Comparison of ENCODE assay signal across 8 cellular contexts in the genomic region with DNA sequence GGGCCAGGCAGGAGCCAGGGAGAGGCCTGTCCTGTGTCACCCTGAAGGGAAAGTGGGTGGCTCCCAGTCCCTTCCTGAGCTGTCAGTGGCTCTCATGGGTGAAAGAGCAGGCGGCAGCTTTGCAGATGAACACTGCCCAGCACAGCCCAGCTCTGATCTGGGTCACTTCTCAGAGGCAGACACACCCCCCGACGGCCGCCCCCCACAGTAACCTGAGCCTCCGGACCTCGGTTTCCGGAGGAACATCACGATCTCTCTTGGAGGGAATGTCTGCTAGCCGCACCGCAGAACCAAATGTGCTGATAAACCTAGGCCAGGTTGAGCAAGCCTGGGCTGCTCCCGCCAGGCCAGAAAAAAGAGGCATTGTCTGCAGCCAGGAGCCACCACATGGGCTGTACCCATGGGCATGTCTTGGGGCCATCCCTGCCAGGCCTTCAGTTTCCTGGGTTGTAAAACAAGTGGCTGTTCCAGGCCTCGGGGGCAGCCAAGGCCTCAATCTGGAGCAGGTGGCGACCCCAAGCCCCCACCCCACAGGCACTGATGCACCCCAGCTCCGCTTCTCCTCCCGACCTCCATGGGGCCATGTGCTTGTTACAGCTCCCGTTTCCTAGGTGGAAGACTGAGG. TPM values are rescaled to one million over a fixed set of nuclear protein-coding genes. Genes with fewer than 3 reads are reported as not detected.
DNase-seq lines count a peak whose midpoint lies in the region; ATAC-seq and TF ChIP-seq lines count a peak whose summit lies in the region.

No MANE protein-coding gene starts in this region.

- no peak overlapping the region for H2AFZ ChIP-seq in hepatocyte

- POLR2A ChIA-PET in HEK293 (lab: Yijun Ruan, JAX) = interaction anchor here (0.7 kb wide), 1 partner anchor 9 kb away, joined by 4 read pairs; no protein-coding TSS in a partner anchor

- peaks cover 0 to 5% of the 10 kb centered on the region in 2 experiments; a peak in 1 of 3 replicates for H3K36me3 ChIP-seq in HEK293 (ENCODE audit: control insufficient read depth in 2 of 2, insufficient read depth in 1 of 2, low read length in 2 of 2)
- H3K36me3 ChIP-seq in hepatocyte (replicated peaks; ENCODE audit: insufficient read depth, low read depth) = no peaks in the 10 kb centered on the region
- H3K36me3 ChIP-seq in skeletal muscle satellite cell (ENCODE audit: insufficient read depth, low read length) = no peaks in the 10 kb centered on the region

- WGBS in hepatocyte (ENCODE audit: low lambda C conversion rate, missing lambda C conversion rate) = 58% methylated on average over 11 of the region's 16 CpGs

- no peaks in the 10 kb centered on the region for H3K9me2 ChIP-seq in hepatocyte (replicated peaks; ENCODE audit: insufficient read depth)

- peaks cover 97% of the 10 kb centered on the region for H3K79me2 ChIP-seq in hepatocyte

- H3K4me1 ChIP-seq in HEK293 (ENCODE audit: control insufficient read depth, insufficient read depth, low read length) (peaks cover 27% of the 10 kb centered on the region), hepatocyte (ENCODE audit: insufficient read depth) (peaks cover 73% of the 10 kb centered on the region), skeletal muscle satellite cell (ENCODE audit: control insufficient read depth, insufficient read depth, low read length) (peaks cover 80% of the 10 kb centered on the region)

- H3K9me3 ChIP-seq in HEK293 (ENCODE audit: control insufficient read depth, insufficient read depth, low read depth, low read length) = no peaks in the 10 kb centered on the region
- H3K9me3 ChIP-seq in hepatocyte (ENCODE audit: low read depth) = no peaks in the 10 kb centered on the region
- H3K9me3 ChIP-seq in skeletal muscle satellite cell (replicated peaks; ENCODE audit: low read length) = no peaks in the 10 kb centered on the region

- no peak for ATAC-seq in GM18873 (IDR thresholded peaks at IDR 0.05; ENCODE audit: low FRiP score, unreplicated experiment)

- no peak for TF ChIP-seq CTCF in HEK293 (tag by site-specific recombination; IDR thresholded peaks at IDR 0.05)
- no peak for TF ChIP-seq CTCF in hepatocyte (IDR thresholded peaks at IDR 0.05; ENCODE audit: poor library complexity)

- H3K9ac ChIP-seq in skeletal muscle satellite cell (ENCODE audit: low read depth, low read length) = peak overlapping the region; percentile 58

- H3K27me3 ChIP-seq in hepatocyte (no peaks in the 10 kb centered on the region), skeletal muscle satellite cell (ENCODE audit: control insufficient read depth, insufficient read depth, low read length) (no peaks in the 10 kb centered on the region)

- DNase-seq in amygdala (lab: John Stamatoyannopoulos, UW) (peak in 44 of 56 donors; percentile 14 to 76 (median 48)), hepatocyte (ENCODE audit: low spot score) (peak; percentile 63), LoVo (ENCODE audit: low spot score) (no peak), RPMI8226 (no peak)
- no peak for DNase-seq in activated CD4-positive, alpha-beta T cell treated with anti-CD3 and anti-CD28 coated beads for 1 hour

- no peak overlapping the region for H3K4me3 ChIP-seq in HEK293 (ENCODE audit: low read depth, low read length)
- no peak overlapping the region for H3K4me3 ChIP-seq in hepatocyte
- peak overlapping the region; percentile 26 for H3K4me3 ChIP-seq in skeletal muscle satellite cell (ENCODE audit: low read length)

- H3K27ac ChIP-seq in HEK293 (ENCODE audit: extremely low read depth, low read depth, low read length) (peak overlapping the region; percentile 21), hepatocyte (peak overlapping the region; percentile 80)

- H4K20me1 ChIP-seq in hepatocyte (ENCODE audit: insufficient read depth, poor library complexity, severe bottlenecking) = peaks cover 69% of the 10 kb centered on the region

- peak overlapping the region; percentile 38 for H3K4me2 ChIP-seq in hepatocyte
- H3K4me2 ChIP-seq in skeletal muscle satellite cell (ENCODE audit: low read length) = peak overlapping the region; percentile 65

- CTCF ChIA-PET in HEK293 (lab: Yijun Ruan, JAX) = interaction anchor here (0.6 kb wide), 3 partner anchors 100 to 756 kb away, joined by 3 to 4 read pairs (median 3); no protein-coding TSS in a partner anchor

TF ChIP-seq in HEK293, 187 proteins besides CTCF, POLR2A, EP300 and RAD21:
- no peak for TF ChIP-seq REPIN1 (tag by site-specific recombination; IDR thresholded peaks at IDR 0.05; ENCODE audit: low read depth)
- TF ChIP-seq ZNF600 (tag by site-specific recombination; IDR thresholded peaks at IDR 0.05) = peak; percentile 69
- TF ChIP-seq ZSCAN30 (tag by site-specific recombination; IDR thresholded peaks at IDR 0.05) = 0 out of 2 replicates have a peak, but pooled peaks have one; percentile 24
- TF ChIP-seq, protein P1, sequence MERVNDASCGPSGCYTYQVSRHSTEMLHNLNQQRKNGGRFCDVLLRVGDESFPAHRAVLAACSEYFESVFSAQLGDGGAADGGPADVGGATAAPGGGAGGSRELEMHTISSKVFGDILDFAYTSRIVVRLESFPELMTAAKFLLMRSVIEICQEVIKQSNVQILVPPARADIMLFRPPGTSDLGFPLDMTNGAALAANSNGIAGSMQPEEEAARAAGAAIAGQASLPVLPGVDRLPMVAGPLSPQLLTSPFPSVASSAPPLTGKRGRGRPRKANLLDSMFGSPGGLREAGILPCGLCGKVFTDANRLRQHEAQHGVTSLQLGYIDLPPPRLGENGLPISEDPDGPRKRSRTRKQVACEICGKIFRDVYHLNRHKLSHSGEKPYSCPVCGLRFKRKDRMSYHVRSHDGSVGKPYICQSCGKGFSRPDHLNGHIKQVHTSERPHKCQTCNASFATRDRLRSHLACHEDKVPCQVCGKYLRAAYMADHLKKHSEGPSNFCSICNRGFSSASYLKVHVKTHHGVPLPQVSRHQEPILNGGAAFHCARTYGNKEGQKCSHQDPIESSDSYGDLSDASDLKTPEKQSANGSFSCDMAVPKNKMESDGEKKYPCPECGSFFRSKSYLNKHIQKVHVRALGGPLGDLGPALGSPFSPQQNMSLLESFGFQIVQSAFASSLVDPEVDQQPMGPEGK (tag by site-specific recombination; IDR thresholded peaks at IDR 0.05) = peak; percentile 63
- TF ChIP-seq ZNF169 (tag by site-specific recombination; IDR thresholded peaks at IDR 0.05) = no peak
- TF ChIP-seq, protein P2, sequence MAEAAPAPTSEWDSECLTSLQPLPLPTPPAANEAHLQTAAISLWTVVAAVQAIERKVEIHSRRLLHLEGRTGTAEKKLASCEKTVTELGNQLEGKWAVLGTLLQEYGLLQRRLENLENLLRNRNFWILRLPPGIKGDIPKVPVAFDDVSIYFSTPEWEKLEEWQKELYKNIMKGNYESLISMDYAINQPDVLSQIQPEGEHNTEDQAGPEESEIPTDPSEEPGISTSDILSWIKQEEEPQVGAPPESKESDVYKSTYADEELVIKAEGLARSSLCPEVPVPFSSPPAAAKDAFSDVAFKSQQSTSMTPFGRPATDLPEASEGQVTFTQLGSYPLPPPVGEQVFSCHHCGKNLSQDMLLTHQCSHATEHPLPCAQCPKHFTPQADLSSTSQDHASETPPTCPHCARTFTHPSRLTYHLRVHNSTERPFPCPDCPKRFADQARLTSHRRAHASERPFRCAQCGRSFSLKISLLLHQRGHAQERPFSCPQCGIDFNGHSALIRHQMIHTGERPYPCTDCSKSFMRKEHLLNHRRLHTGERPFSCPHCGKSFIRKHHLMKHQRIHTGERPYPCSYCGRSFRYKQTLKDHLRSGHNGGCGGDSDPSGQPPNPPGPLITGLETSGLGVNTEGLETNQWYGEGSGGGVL (tag by site-specific recombination; IDR thresholded peaks at IDR 0.05) = no peak
- peak; percentile 90 for TF ChIP-seq ZNF341 (tag by site-specific recombination; IDR thresholded peaks at IDR 0.05; ENCODE audit: low read depth)
- TF ChIP-seq KLF10 (tag by site-specific recombination; IDR thresholded peaks at IDR 0.05) = peak; percentile 87
- TF ChIP-seq ZNF394 (tag by site-specific recombination; IDR thresholded peaks at IDR 0.05; ENCODE audit: borderline replicate concordance) = no peak
- 0 out of 2 replicates have a peak, but pooled peaks have one; percentile 24 for TF ChIP-seq GLIS2 (tag by site-specific recombination; IDR thresholded peaks at IDR 0.05)
- peak; percentile 49; the same call in 1 of the 2 replicates for TF ChIP-seq GLIS1 (tag by site-specific recombination; IDR thresholded peaks at IDR 0.05)
- TF ChIP-seq, protein P3, sequence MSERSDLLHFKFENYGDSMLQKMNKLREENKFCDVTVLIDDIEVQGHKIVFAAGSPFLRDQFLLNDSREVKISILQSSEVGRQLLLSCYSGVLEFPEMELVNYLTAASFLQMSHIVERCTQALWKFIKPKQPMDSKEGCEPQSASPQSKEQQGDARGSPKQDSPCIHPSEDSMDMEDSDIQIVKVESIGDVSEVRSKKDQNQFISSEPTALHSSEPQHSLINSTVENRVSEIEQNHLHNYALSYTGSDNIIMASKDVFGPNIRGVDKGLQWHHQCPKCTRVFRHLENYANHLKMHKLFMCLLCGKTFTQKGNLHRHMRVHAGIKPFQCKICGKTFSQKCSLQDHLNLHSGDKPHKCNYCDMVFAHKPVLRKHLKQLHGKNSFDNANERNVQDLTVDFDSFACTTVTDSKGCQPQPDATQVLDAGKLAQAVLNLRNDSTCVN (tag by site-specific recombination; optimal IDR thresholded peaks at IDR 0.05) = peak; percentile 21
- TF ChIP-seq SCRT2 (tag by site-specific recombination; IDR thresholded peaks at IDR 0.05) = no peak
- TF ChIP-seq ZNF223 (tag by site-specific recombination; IDR thresholded peaks at IDR 0.05) = peak; percentile 83; the same call in 1 of the 2 replicates
- TF ChIP-seq SP7 (tag by site-specific recombination; IDR thresholded peaks at IDR 0.05) = peak; percentile 23; the same call in 1 of the 2 replicates
- TF ChIP-seq KLF9 (tag by site-specific recombination; IDR thresholded peaks at IDR 0.05; ENCODE audit: low read depth) = peak; percentile 61

RNA-seq across cellular contexts. Expression of a gene that starts 57.6 kb away (rescaled TPM):
- 12.9 and 40.3 TPM in 2 replicates for total RNA-seq in hepatocyte
- polyA plus RNA-seq in hepatocyte = 121 and 136 TPM in 2 replicates
- total RNA-seq in skeletal muscle satellite cell (2012; rRNA removed) = 46.6 and 66.2 TPM in 2 replicates

Comparison
In these comparisons a context has a peak if more than half of its experiments do, and no peak if none do; other contexts are left out.
1. DNase-seq: peak in amygdala (44 of 56) and hepatocyte (single experiment); none in LoVo (single experiment), activated CD4-positive, alpha-beta T cell treated with anti-CD3 and anti-CD28 coated beads for 1 hour (single experiment) and RPMI8226 (single experiment).